ENCODE assay signal across 10 cellular contexts in genomic region chr5:151671979-151672378, GRCh38. TPM values are rescaled to one million over a fixed set of nuclear protein-coding genes. Genes with fewer than 3 reads are reported as not detected.
DNase-seq lines count a peak whose midpoint lies in the region; ATAC-seq, FAIRE-seq and TF ChIP-seq lines count a peak whose summit lies in the region.
"Had no signal": no experiment of that assay in that cellular context is flagged by ENCODE, and none has a peak within 500 bp of the region (broad histone marks: within the 10 kb centered on the region; RNA-seq: fewer than 3 reads in every experiment).

No MANE protein-coding gene starts in this region.

- peaks cover 93% of the 10 kb centered on the region for H3K79me2 ChIP-seq in astrocyte (ENCODE audit: insufficient read depth, low read length)

- TF ChIP-seq CTCF in astrocyte (IDR thresholded peaks at IDR 0.05; ENCODE audit: insufficient read depth, low read depth, low read length) (no peak), pancreas (IDR thresholded peaks at IDR 0.05) (no peak)

- H3K9ac ChIP-seq in astrocyte (ENCODE audit: low read length): peak overlapping the region; percentile 72

- H4K20me1 ChIP-seq in astrocyte (ENCODE audit: insufficient read depth, low read length): peaks cover 96% of the 10 kb centered on the region

- peaks cover 81% of the 10 kb centered on the region for H3K4me1 Mint-ChIP-seq in astrocyte (ENCODE audit: low read depth, unreplicated experiment)
- H3K4me1 Mint-ChIP-seq: activated CD4-positive, alpha-beta T cell treated with anti-CD3 and anti-CD28 coated beads, Interleukin-2, amount 10 ng/mL, durations not matched to agents 7 days and 5 days had no signal

- peak overlapping the region; percentile 83 for H3K27ac ChIP-seq in astrocyte (ENCODE audit: low read depth, low read length)
- H3K27ac ChIP-seq in pancreas: peak overlapping the region in 2 of 4 donors; percentile 15 to 50

- ATAC-seq in Right ventricle myocardium superior (ENCODE audit: poor library complexity) (peak; percentile 7), pancreas (no peak), GM18861 (IDR thresholded peaks at IDR 0.05; ENCODE audit: unreplicated experiment) (no peak)

- H3K9me3 ChIP-seq in astrocyte (ENCODE audit: insufficient read depth, low read depth, low read length) (no peaks in the 10 kb centered on the region), pancreas (no peaks in the 10 kb centered on the region)

- 87 to 90% methylated on average over 5 of the region's 5 CpGs for WGBS in pancreas, 2 donors

- no peak overlapping the region for H3K4me3 ChIP-seq in astrocyte (ENCODE audit: insufficient read depth, low read depth, low read length)
- H3K4me3 ChIP-seq in pancreas: no peak overlapping the region

- DNase-seq in CD1c-positive myeloid dendritic cell (ENCODE audit: extremely low spot score): peak; percentile 27
- DNase-seq in astrocyte (ENCODE audit: low read depth): peak; percentile 67
- peak; percentile 56 for DNase-seq in Right ventricle myocardium superior
- peak; percentile 87 for DNase-seq in posterior vena cava (ENCODE audit: low spot score)
- DNase-seq in activated naive CD4-positive, alpha-beta T cell treated with Interleukin-2 at 50 U/mL for 16 hours: no peak
- DNase-seq in pancreas: no peak
- no peak for DNase-seq in T-helper 1 cell
- DNase-seq: activated CD4-positive, alpha-beta T cell treated with anti-CD3 and anti-CD28 coated beads, Interleukin-2, amount 10 ng/mL, durations not matched to agents 7 days and 5 days had no signal

- H3K4me3 Mint-ChIP-seq in astrocyte (ENCODE audit: unreplicated experiment): peak overlapping the region; percentile 40
- H3K4me3 Mint-ChIP-seq: activated CD4-positive, alpha-beta T cell treated with anti-CD3 and anti-CD28 coated beads, Interleukin-2, amount 10 ng/mL, durations not matched to agents 7 days and 5 days; type B pancreatic cell had no signal

- peak overlapping the region; percentile 91 for H3K27ac Mint-ChIP-seq in astrocyte (ENCODE audit: unreplicated experiment)
- H3K27ac Mint-ChIP-seq: activated CD4-positive, alpha-beta T cell treated with anti-CD3 and anti-CD28 coated beads, Interleukin-2, amount 10 ng/mL, durations not matched to agents 7 days and 5 days; type B pancreatic cell had no signal

- peaks cover 86% of the 10 kb centered on the region for H3K36me3 ChIP-seq in astrocyte (ENCODE audit: insufficient read depth, low read length)
- no peaks in the 10 kb centered on the region for H3K36me3 ChIP-seq in pancreas

- FAIRE-seq in astrocyte (lab: Jason Lieb, UNC) (no peak), pancreas (lab: Jason Lieb, UNC) (no peak)

- H2AFZ ChIP-seq in astrocyte (ENCODE audit: low read depth, low read length): no peak overlapping the region

- H3K4me2 ChIP-seq in astrocyte (ENCODE audit: low read length): peak overlapping the region; percentile 32

- no peaks in the 10 kb centered on the region for H3K27me3 Mint-ChIP-seq in astrocyte (ENCODE audit: low read depth, unreplicated experiment)
- H3K27me3 Mint-ChIP-seq: type B pancreatic cell had no signal

- peaks cover 49% of the 10 kb centered on the region for H3K36me3 Mint-ChIP-seq in astrocyte (ENCODE audit: low read depth, unreplicated experiment)

- H3K27me3 ChIP-seq in astrocyte (ENCODE audit: insufficient read depth, low read length) (no peaks in the 10 kb centered on the region), pancreas (no peaks in the 10 kb centered on the region)

- intact Hi-C loops in Right ventricle myocardium superior (cut with DNase I) (no loop called here), posterior vena cava (cut with DNase I) (no loop called here), pancreas (cut with DNase I) (no loop called here)

- H3K9me3 Mint-ChIP-seq in astrocyte (ENCODE audit: unreplicated experiment): no peaks in the 10 kb centered on the region
- H3K9me3 Mint-ChIP-seq: activated CD4-positive, alpha-beta T cell treated with anti-CD3 and anti-CD28 coated beads, Interleukin-2, amount 10 ng/mL, durations not matched to agents 7 days and 5 days; type B pancreatic cell had no signal

- H3K4me1 ChIP-seq in astrocyte (ENCODE audit: insufficient read depth, low read length) (peaks cover 76% of the 10 kb centered on the region), pancreas (peaks cover 0 to 12% (median 0%) of the 10 kb centered on the region in 3 donors)

RNA-seq across cellular contexts. Expression of gene SPARC, which starts 14.7 kb away (rescaled TPM):
- total RNA-seq in astrocyte (15,667 and 20,724 TPM in 2 replicates), Right ventricle myocardium superior (435 TPM), posterior vena cava (1,000 to 10,000 TPM in 1 of 2 donors, 100 to 1,000 TPM in 1; 913 to 2,416 TPM), pancreas (100 to 1,000 TPM in 3 of 6 donors, 10 to 100 TPM in 3; 35.5 to 608 (median 86.6) TPM)
- polyA plus RNA-seq in pancreas: 10 to 100 TPM; 27.2 to 57.1 TPM

Comparison
In these comparisons a context has a peak if more than half of its experiments do, and no peak if none do; other contexts are left out.
1. DNase-seq: peak in CD1c-positive myeloid dendritic cell (single experiment), astrocyte (single experiment), Right ventricle myocardium superior (single experiment) and posterior vena cava (single experiment); none in activated naive CD4-positive, alpha-beta T cell treated with Interleukin-2 at 50 U/mL for 16 hours (single experiment), pancreas (0 of 6) and T-helper 1 cell (0 of 5).